In the genomic region with DNA sequence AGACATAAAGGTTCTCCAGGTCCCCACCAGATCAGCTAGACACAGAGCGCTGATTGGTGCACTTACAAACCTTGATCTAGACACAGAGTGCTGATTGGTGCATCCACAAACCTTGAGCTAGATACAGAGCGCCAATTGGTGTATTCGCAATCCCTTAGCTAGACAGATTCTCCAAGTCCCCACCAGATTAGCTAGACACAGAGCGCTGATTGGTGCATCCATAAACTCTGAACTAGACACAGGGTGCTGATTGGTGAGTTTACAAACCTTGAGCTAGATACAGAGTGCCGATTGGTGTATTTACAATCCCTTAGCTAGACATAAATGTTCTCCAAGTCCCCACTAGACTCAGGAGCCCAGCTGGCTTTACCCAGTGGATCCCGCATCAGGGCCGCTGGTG, we compare ENCODE assay signal across 7 cellular contexts.
DNase-seq lines count a peak whose midpoint lies in the region; ATAC-seq and TF ChIP-seq lines count a peak whose summit lies in the region.
"Not testable (repeated sequence)": the region's sequence is repeated elsewhere in the genome, so short reads cannot be mapped to it uniquely, and the experiment has no call there.

No MANE protein-coding gene starts in this region.

- not testable (repeated sequence) for H3K9me3 ChIP-seq in ES-I3 (ENCODE audit: control insufficient read depth, insufficient read depth, low read length); parathyroid adenoma (ENCODE audit: control insufficient read depth, low read length)

- H3K36me3 Mint-ChIP-seq in activated CD4-positive, alpha-beta T cell treated with anti-CD3 and anti-CD28 coated beads for 36 hours (ENCODE audit: low read depth); activated T-helper 1 cell treated with anti-CD3 and anti-CD28 coated beads, Interleukin-12 subunit alpha, Interleukin-12 subunit beta, Interleukin-2, Interleukin-4 antibody, amounts not matched to agents 30 ng/mL and 10 ng/mL and 1 ng/mL, durations not matched to agents 14 hours and 24 hours and 36 hours (ENCODE audit: low read depth); immature natural killer cell: not testable (repeated sequence)

- not testable (repeated sequence) for ATAC-seq in activated CD4-positive, alpha-beta T cell treated with anti-CD3 and anti-CD28 coated beads for 36 hours

- not testable (repeated sequence) for H3K27ac ChIP-seq in parathyroid adenoma

- intact Hi-C loops in activated CD4-positive, alpha-beta T cell treated with anti-CD3 and anti-CD28 coated beads for 36 hours (cut with DNase I, micrococcal nuclease): loop anchor here in 1 of 2 experiments (1.0 kb wide), 3 partner anchors 63 to 399 kb away; partner anchors contain the start of genes AFG3L2 and CEP192
- intact Hi-C loops in activated T-helper 1 cell treated with anti-CD3 and anti-CD28 coated beads, Interleukin-12 subunit alpha, Interleukin-12 subunit beta, Interleukin-2, Interleukin-4 antibody, amounts not matched to agents 30 ng/mL and 10 ng/mL and 1 ng/mL, durations not matched to agents 14 hours and 24 hours and 36 hours (cut with micrococcal nuclease): loop anchor here (1.0 kb wide), 1 partner anchor 171 kb away; no protein-coding TSS in a partner anchor

- POLR2A ChIA-PET in activated CD4-positive, alpha-beta T cell treated with anti-CD3 and anti-CD28 coated beads for 36 hours (lab: Charles Lee): interaction anchor here (0.6 to 1.9 kb wide), 5 partner anchors 26 to 382 kb away, joined by 3 to 8 read pairs (median 3); partner anchors contain the start of genes CEP76, PSMG2 and PTPN2

- CTCF ChIA-PET in activated CD4-positive, alpha-beta T cell treated with anti-CD3 and anti-CD28 coated beads for 36 hours (lab: Charles Lee): interaction anchor here (0.6 kb wide), 1 partner anchor 767 kb away, joined by 3 read pairs; no protein-coding TSS in a partner anchor

- H3K9me3 Mint-ChIP-seq in activated CD4-positive, alpha-beta T cell treated with anti-CD3 and anti-CD28 coated beads for 36 hours (ENCODE audit: low read depth); activated T-helper 1 cell treated with anti-CD3 and anti-CD28 coated beads, Interleukin-12 subunit alpha, Interleukin-12 subunit beta, Interleukin-2, Interleukin-4 antibody, amounts not matched to agents 30 ng/mL and 10 ng/mL and 1 ng/mL, durations not matched to agents 14 hours and 24 hours and 36 hours; immature natural killer cell: not testable (repeated sequence)

- H3K27me3 Mint-ChIP-seq in activated CD4-positive, alpha-beta T cell treated with anti-CD3 and anti-CD28 coated beads for 36 hours; activated T-helper 1 cell treated with anti-CD3 and anti-CD28 coated beads, Interleukin-12 subunit alpha, Interleukin-12 subunit beta, Interleukin-2, Interleukin-4 antibody, amounts not matched to agents 30 ng/mL and 10 ng/mL and 1 ng/mL, durations not matched to agents 14 hours and 24 hours and 36 hours (ENCODE audit: insufficient read depth); immature natural killer cell (ENCODE audit: low read depth in 3 of 3): not testable (repeated sequence)

- not testable (repeated sequence) for H3K4me2 ChIP-seq in parathyroid adenoma (ENCODE audit: low read length)

- not testable (repeated sequence) for H3K36me3 ChIP-seq in ES-I3 (ENCODE audit: insufficient read depth, low read length); parathyroid adenoma (ENCODE audit: control insufficient read depth, insufficient read depth, low read length)

- not testable (repeated sequence) for H3K27ac Mint-ChIP-seq in activated CD4-positive, alpha-beta T cell treated with anti-CD3 and anti-CD28 coated beads for 36 hours; activated T-helper 1 cell treated with anti-CD3 and anti-CD28 coated beads, Interleukin-12 subunit alpha, Interleukin-12 subunit beta, Interleukin-2, Interleukin-4 antibody, amounts not matched to agents 30 ng/mL and 10 ng/mL and 1 ng/mL, durations not matched to agents 14 hours and 24 hours and 36 hours
- H3K27ac Mint-ChIP-seq in immature natural killer cell: peak overlapping the region; percentile 88 to 96 (median 94)

- H3K4me1 Mint-ChIP-seq in activated CD4-positive, alpha-beta T cell treated with anti-CD3 and anti-CD28 coated beads for 36 hours: peaks cover 16% of the 10 kb centered on the region
- peaks cover 12% of the 10 kb centered on the region for H3K4me1 Mint-ChIP-seq in activated T-helper 1 cell treated with anti-CD3 and anti-CD28 coated beads, Interleukin-12 subunit alpha, Interleukin-12 subunit beta, Interleukin-2, Interleukin-4 antibody, amounts not matched to agents 30 ng/mL and 10 ng/mL and 1 ng/mL, durations not matched to agents 14 hours and 24 hours and 36 hours (ENCODE audit: low read depth)
- peaks cover 17 to 30% of the 10 kb centered on the region in 2 donors for H3K4me1 Mint-ChIP-seq in immature natural killer cell

- H2AFZ ChIP-seq in parathyroid adenoma: peak overlapping the region; percentile 77

- peak overlapping the region; percentile 57; the same call in 1 of the 2 replicates for H3K9ac ChIP-seq in ES-I3 (ENCODE audit: low read depth, low read length)
- H3K9ac ChIP-seq in parathyroid adenoma: not testable (repeated sequence)

- peak; percentile 21 for DNase-seq in NCI-H510A treated with DMSO at 0.1 percent for 48 hours (lab: John Stamatoyannopoulos, UW)
- not testable (repeated sequence) for DNase-seq in activated CD4-positive, alpha-beta T cell treated with anti-CD3 and anti-CD28 coated beads for 36 hours; activated T-helper 1 cell treated with anti-CD3 and anti-CD28 coated beads, Interleukin-12 subunit alpha, Interleukin-12 subunit beta, Interleukin-2, Interleukin-4 antibody, amounts not matched to agents 30 ng/mL and 10 ng/mL and 1 ng/mL, durations not matched to agents 14 hours and 24 hours and 36 hours (ENCODE audit: low spot score); immature natural killer cell
- peak; percentile 25 for DNase-seq in ecto neural progenitor cell (ENCODE audit: low spot score)

- not testable (repeated sequence) for TF ChIP-seq CTCF in parathyroid adenoma (IDR thresholded peaks at IDR 0.05)

- H3K4me3 Mint-ChIP-seq in activated CD4-positive, alpha-beta T cell treated with anti-CD3 and anti-CD28 coated beads for 36 hours: peak overlapping the region; percentile 80
- peak overlapping the region; percentile 85 for H3K4me3 Mint-ChIP-seq in activated T-helper 1 cell treated with anti-CD3 and anti-CD28 coated beads, Interleukin-12 subunit alpha, Interleukin-12 subunit beta, Interleukin-2, Interleukin-4 antibody, amounts not matched to agents 30 ng/mL and 10 ng/mL and 1 ng/mL, durations not matched to agents 14 hours and 24 hours and 36 hours
- H3K4me3 Mint-ChIP-seq in immature natural killer cell: peak overlapping the region; percentile 89 to 93 (median 90)

- not testable (repeated sequence) for H3K4me3 ChIP-seq in parathyroid adenoma (ENCODE audit: low read depth, low read length)

- not testable (repeated sequence) for H3K79me2 ChIP-seq in parathyroid adenoma

- not testable (repeated sequence) for H3K27me3 ChIP-seq in parathyroid adenoma (ENCODE audit: control insufficient read depth, insufficient read depth, low read length)

- not testable (repeated sequence) for H3K4me1 ChIP-seq in ES-I3 (ENCODE audit: insufficient read depth, low read length); parathyroid adenoma
